In genomic region chr6:26659360-26660095, GRCh38 we compare ENCODE assay signal across 8 cellular contexts. TPM values are rescaled to one million over a fixed set of nuclear protein-coding genes. Genes with fewer than 3 reads are reported as not detected.
DNase-seq lines count a peak whose midpoint lies in the region; TF ChIP-seq lines count a peak whose summit lies in the region.
"Not testable (repeated sequence)": the region's sequence is repeated elsewhere in the genome, so short reads cannot be mapped to it uniquely, and the experiment has no call there.

ZNF322 (minus strand) TSS chr6:26659746; CDS start chr6:26638553, 21,193 bp downstream.

- peak within 1 kb of the TSS; percentile 85 for H3K4me3 Mint-ChIP-seq in neural crest cell

- in situ Hi-C loops in HAP-1 (cut with MboI; ENCODE audit: low sequenced_read_pairs), result not testable (repeated sequence)

- H3K27ac ChIP-seq in MM.1S (ENCODE audit: low read length) (peak within 1 kb of the TSS; percentile 42; the same call in 1 of the 2 replicates), stomach smooth muscle (ENCODE audit: low read length) (peak within 1 kb of the TSS; percentile 77)

- H3K9ac ChIP-seq in ES-I3 (ENCODE audit: low read depth, low read length), result peak within 1 kb of the TSS; percentile 88
- peak within 1 kb of the TSS; percentile 62 for H3K9ac ChIP-seq in MM.1S (ENCODE audit: low read length)
- peak within 1 kb of the TSS; percentile 88 to 96 for H3K9ac ChIP-seq in stomach smooth muscle (ENCODE audit: low read length in 2 of 2)

- not testable (repeated sequence) for H3K9me3 ChIP-seq in ES-I3 (ENCODE audit: control insufficient read depth, insufficient read depth, low read length); HAP-1; MM.1S (replicated peaks; ENCODE audit: insufficient read depth, low read length); stomach smooth muscle (ENCODE audit: control insufficient read depth in 2 of 2, low read length in 2 of 2)

- H3K9me2 ChIP-seq in MM.1S (replicated peaks; ENCODE audit: insufficient read depth, low read length), result not testable (repeated sequence)

- not testable (repeated sequence) for TF ChIP-seq CTCF in MM.1S (IDR thresholded peaks at IDR 0.05; ENCODE audit: low read length); foreskin fibroblast (IDR thresholded peaks at IDR 0.05; ENCODE audit: low read depth, low read length); neural crest cell (conservative IDR thresholded peaks at IDR 0.05)

- not testable (repeated sequence) for H3K27me3 ChIP-seq in HAP-1 (ENCODE audit: low read depth); MM.1S (replicated peaks; ENCODE audit: insufficient read depth, low read length); stomach smooth muscle (ENCODE audit: control insufficient read depth in 1 of 2, insufficient read depth in 2 of 2, low read length in 2 of 2)

- peaks cover 45% of the 10 kb centered on the region for H3K27me3 Mint-ChIP-seq in neural crest cell (ENCODE audit: low read depth)

- peak within 1 kb of the TSS; percentile 82 for H3K27ac Mint-ChIP-seq in neural crest cell (ENCODE audit: unreplicated experiment)

- H3K36me3 ChIP-seq in ES-I3 (ENCODE audit: insufficient read depth, low read length); HAP-1 (replicated peaks); MM.1S (replicated peaks; ENCODE audit: insufficient read depth, low read length); stomach smooth muscle (ENCODE audit: control insufficient read depth in 2 of 2, insufficient read depth in 2 of 2, low read length in 2 of 2): not testable (repeated sequence)

- peaks cover 15% of the 10 kb centered on the region for H3K36me3 Mint-ChIP-seq in neural crest cell (ENCODE audit: low read depth)

- H3K4me1 ChIP-seq in ES-I3 (ENCODE audit: insufficient read depth, low read length); MM.1S (ENCODE audit: low read length): not testable (repeated sequence)
- peaks cover 13% of the 10 kb centered on the region for H3K4me1 ChIP-seq in HAP-1
- H3K4me1 ChIP-seq in stomach smooth muscle (ENCODE audit: control insufficient read depth, insufficient read depth, low read length), result peaks cover 13% of the 10 kb centered on the region

- DNase-seq in HAP-1 (ENCODE audit: low spot score in 2 of 2) (peak; percentile 94 to 96), MM.1S (peak; percentile 93), SIG-M5 treated with dmso at 0.1 percent for 504 hours (lab: John Stamatoyannopoulos, UW; ENCODE audit: unreplicated experiment) (peak; percentile 55), activated gamma-delta T cell treated with Interleukin-2 at 50 U/mL for 16 hours (peak; percentile 85), foreskin fibroblast (peak; percentile 90 to 97), neural crest cell (ENCODE audit: low read depth, low spot score) (peak; percentile 87)

- H3K79me2 ChIP-seq in MM.1S (ENCODE audit: low read length), result peaks cover 29% of the 10 kb centered on the region

- H2AFZ ChIP-seq in MM.1S (ENCODE audit: low read length), result peak within 1 kb of the TSS; percentile 92

- H3K4me3 ChIP-seq in HAP-1 (peak within 1 kb of the TSS; percentile 76), MM.1S (ENCODE audit: low read length) (peak within 1 kb of the TSS; percentile 76), foreskin fibroblast (ENCODE audit: low read depth in 1 of 2, low read length in 2 of 2) (peak within 1 kb of the TSS; percentile 64 to 91), stomach smooth muscle (ENCODE audit: low read length in 2 of 2) (peak within 1 kb of the TSS; percentile 89 to 98)

- H3K9me3 Mint-ChIP-seq in neural crest cell, result not testable (repeated sequence)

- peak within 1 kb of the TSS; percentile 85 for H3K4me2 ChIP-seq in MM.1S (ENCODE audit: low read depth, low read length)

- H3K4me1 Mint-ChIP-seq in neural crest cell, result peaks cover 27% of the 10 kb centered on the region

- H3F3A ChIP-seq in MM.1S (ENCODE audit: insufficient read depth, low read length), result not testable (repeated sequence)

- not testable (repeated sequence) for H4K20me1 ChIP-seq in MM.1S (ENCODE audit: insufficient read depth, low read length)

RNA-seq across cellular contexts. Expression of gene ZNF322, which starts in this region (rescaled TPM):
- total RNA-seq in neural crest cell, result 47.5 and 52.9 TPM in 2 replicates

Comparison
In these comparisons a context has a peak if more than half of its experiments do, and no peak if none do; other contexts are left out.
1. Peak in every context shown above with its lines: DNase-seq, H3K4me3 ChIP-seq and H3K27ac ChIP-seq.